1 cellular context compared by ENCODE assay signal in the genomic region with DNA sequence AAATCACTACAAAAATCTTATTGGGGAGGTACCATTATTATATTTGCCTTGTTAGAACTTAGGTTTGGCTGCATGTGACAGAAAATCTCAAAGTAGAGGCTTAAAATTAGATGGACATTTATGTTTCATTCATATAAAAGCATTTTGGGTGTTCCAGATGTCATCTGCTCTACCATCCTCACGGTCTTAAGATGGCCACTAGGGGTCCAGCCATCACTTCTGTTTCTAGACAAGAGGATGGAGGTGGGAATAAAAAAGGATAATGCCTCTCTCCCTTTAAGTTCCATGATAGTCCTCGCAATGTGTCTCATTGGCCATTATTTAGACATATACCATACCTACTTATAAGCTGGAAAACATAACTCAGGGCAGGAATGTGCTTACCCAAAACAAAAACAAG.
TF ChIP-seq lines count a peak whose summit lies in the region.

No MANE protein-coding gene starts in this region.

TF ChIP-seq in WTC11, 78 proteins besides CTCF, POLR2A, EP300 and RAD21 (continued from another document):
- TF ChIP-seq ZNF281 (CRISPR knock-in tag; IDR thresholded peaks at IDR 0.05): no peak
- no peak for TF ChIP-seq KAT7 (CRISPR knock-in tag; IDR thresholded peaks at IDR 0.05; ENCODE audit: borderline replicate concordance)
- TF ChIP-seq AR (CRISPR knock-in tag; IDR thresholded peaks at IDR 0.05): no peak
